8 cellular contexts compared by ENCODE assay signal in the genomic region with DNA sequence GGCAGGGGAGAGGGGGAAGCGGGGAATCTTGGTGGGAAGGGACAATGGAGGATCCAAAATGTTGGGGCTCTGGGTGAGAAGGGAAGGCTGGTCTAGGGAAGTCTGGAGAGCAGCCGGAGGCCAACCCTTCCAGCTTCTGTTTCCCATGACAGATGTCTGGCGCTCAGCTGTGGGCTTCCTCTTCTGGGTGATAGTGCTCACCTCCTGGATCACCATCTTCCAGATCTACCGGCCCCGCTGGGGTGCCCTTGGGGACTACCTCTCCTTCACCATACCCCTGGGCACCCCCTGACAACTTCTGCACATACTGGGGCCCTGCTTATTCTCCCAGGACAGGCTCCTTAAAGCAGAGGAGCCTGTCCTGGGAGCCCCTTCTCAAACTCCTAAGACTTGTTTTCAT. TPM values are rescaled to one million over a fixed set of nuclear protein-coding genes. Genes with fewer than 3 reads are reported as not detected.
DNase-seq lines count a peak whose midpoint lies in the region; ATAC-seq and TF ChIP-seq lines count a peak whose summit lies in the region.

No MANE protein-coding gene starts in this region.

- H3K79me2 ChIP-seq in Loucy (ENCODE audit: insufficient read depth, low read length): peaks cover 22% of the 10 kb centered on the region

- peaks cover 32 to 63% (median 51%) of the 10 kb centered on the region in 4 donors for H3K4me1 Mint-ChIP-seq in CD4-positive, alpha-beta memory T cell
- H3K4me1 Mint-ChIP-seq in neural crest cell: peaks cover 47% of the 10 kb centered on the region

- H3K9me2 ChIP-seq in Loucy (replicated peaks; ENCODE audit: low read depth, low read length): no peaks in the 10 kb centered on the region

- no peaks in the 10 kb centered on the region for H4K20me1 ChIP-seq in Loucy (ENCODE audit: insufficient read depth, low read length, poor library complexity, severe bottlenecking)

- H3K9me3 ChIP-seq in CD4-positive, alpha-beta memory T cell (ENCODE audit: control insufficient read depth in 1 of 2, low read length in 2 of 2): no peaks in the 10 kb centered on the region
- no peaks in the 10 kb centered on the region for H3K9me3 ChIP-seq in Loucy (ENCODE audit: insufficient read depth, low read depth, low read length)

- CTCF ChIA-PET in CD4-positive, alpha-beta memory T cell (lab: Charles Lee; ENCODE audit: partially characterized antibody): no interaction called here

- H3F3A ChIP-seq in Loucy (ENCODE audit: low read depth): no peaks in the 10 kb centered on the region

- TF ChIP-seq CTCF in Loucy (conservative IDR thresholded peaks at IDR 0.05; ENCODE audit: low read length): no peak
- TF ChIP-seq CTCF in coronary artery (IDR thresholded peaks at IDR 0.05): no peak
- no peak for TF ChIP-seq CTCF in neural crest cell (conservative IDR thresholded peaks at IDR 0.05)

- peak overlapping the region; percentile 95 to 99 (median 98) for H3K4me3 Mint-ChIP-seq in CD4-positive, alpha-beta memory T cell
- H3K4me3 Mint-ChIP-seq in neural crest cell: peak overlapping the region; percentile 97

- no peak overlapping the region for H2AFZ ChIP-seq in Loucy (ENCODE audit: low read length)

- H3K4me1 ChIP-seq in CD4-positive, alpha-beta memory T cell (ENCODE audit: insufficient read depth, low read length): peaks cover 60% of the 10 kb centered on the region
- H3K4me1 ChIP-seq in Loucy (ENCODE audit: insufficient read depth, low read length, poor library complexity, severe bottlenecking): peaks cover 30% of the 10 kb centered on the region

- no peaks in the 10 kb centered on the region for H3K36me3 ChIP-seq in CD4-positive, alpha-beta memory T cell (ENCODE audit: insufficient read depth, low read length)
- H3K36me3 ChIP-seq in Loucy (ENCODE audit: insufficient read depth, low read length): no peaks in the 10 kb centered on the region

- H3K27me3 Mint-ChIP-seq in CD4-positive, alpha-beta memory T cell: no peaks in the 10 kb centered on the region
- no peaks in the 10 kb centered on the region for H3K27me3 Mint-ChIP-seq in neural crest cell (ENCODE audit: low read depth)

- peak overlapping the region; percentile 93 for H3K4me2 ChIP-seq in Loucy (ENCODE audit: low read depth, low read length, poor library complexity, severe bottlenecking)

- H3K9ac ChIP-seq in Loucy (ENCODE audit: low read depth, low read length, poor library complexity, severe bottlenecking): peak overlapping the region; percentile 86

- H3K4me3 ChIP-seq in CD4-positive, alpha-beta memory T cell (ENCODE audit: low read length in 2 of 2): no peak overlapping the region
- H3K4me3 ChIP-seq in Loucy (ENCODE audit: low read length, poor library complexity, severe bottlenecking) (peak overlapping the region; percentile 85), coronary artery (peak overlapping the region; percentile 87)

- peak overlapping the region in 4 of 7 donors; percentile 46 to 99 (median 87) for H3K27ac Mint-ChIP-seq in CD4-positive, alpha-beta memory T cell
- peak overlapping the region; percentile 100 for H3K27ac Mint-ChIP-seq in neural crest cell (ENCODE audit: unreplicated experiment)

- peaks cover 5 to 30% of the 10 kb centered on the region in 2 donors for H3K36me3 Mint-ChIP-seq in CD4-positive, alpha-beta memory T cell
- H3K36me3 Mint-ChIP-seq in neural crest cell (ENCODE audit: low read depth): peaks cover 2% of the 10 kb centered on the region

- H3K27me3 ChIP-seq in CD4-positive, alpha-beta memory T cell (ENCODE audit: insufficient read depth, low read length): no peaks in the 10 kb centered on the region
- no peaks in the 10 kb centered on the region for H3K27me3 ChIP-seq in Loucy (ENCODE audit: insufficient read depth, low read length, poor library complexity, severe bottlenecking)

- POLR2A ChIA-PET in CD4-positive, alpha-beta memory T cell (lab: Charles Lee; ENCODE audit: partially characterized antibody): interaction anchor here (2.9 to 3.5 kb wide), 3 partner anchors 10 to 98 kb away, joined by 8 to 23 read pairs (median 11); partner anchors contain the start of genes COX6B1, HSPB6 and PROSER3

- intact Hi-C loops in CD4-positive, alpha-beta memory T cell (cut with micrococcal nuclease): loop anchor here (5.0 to 10.0 kb wide), 3 partner anchors 974 to 1628 kb away; partner anchors contain the start of genes SCGB2B2, ZNF302, ZNF527 and ZNF599

- no peaks in the 10 kb centered on the region for H3K9me3 Mint-ChIP-seq in CD4-positive, alpha-beta memory T cell
- H3K9me3 Mint-ChIP-seq in neural crest cell: no peaks in the 10 kb centered on the region

- no peak for DNase-seq in CD4-positive, alpha-beta memory T cell
- DNase-seq in coronary artery (ENCODE audit: low spot score) (no peak), neural crest cell (ENCODE audit: low read depth, low spot score) (no peak), AG08396 (ENCODE audit: low spot score) (no peak)

- ATAC-seq in GM21381 (IDR thresholded peaks at IDR 0.05; ENCODE audit: unreplicated experiment) (no peak), HG03521 (IDR thresholded peaks at IDR 0.05; ENCODE audit: unreplicated experiment) (no peak), GM19452 (IDR thresholded peaks at IDR 0.05; ENCODE audit: unreplicated experiment) (no peak)

- H3K27ac ChIP-seq in CD4-positive, alpha-beta memory T cell (ENCODE audit: low read depth, low read length): peak overlapping the region; percentile 99
- peak overlapping the region in 1 of 2 donors; percentile 5 for H3K27ac ChIP-seq in coronary artery

RNA-seq across cellular contexts. Expression of gene PSENEN, which starts 1.1 kb away (rescaled TPM):
- total RNA-seq in CD4-positive, alpha-beta memory T cell: 10 to 100 TPM; 27.2 TPM
- 10 to 100 TPM; 84.6 to 89.9 TPM for polyA plus RNA-seq in CD4-positive, alpha-beta memory T cell
- total RNA-seq in neural crest cell: 67.3 and 69.2 TPM in 2 replicates

RNA-seq across cellular contexts. Expression of gene U2AF1L4, which starts 1.3 kb away (rescaled TPM):
- total RNA-seq in CD4-positive, alpha-beta memory T cell: 10 to 100 TPM; 60.5 to 65.2 TPM
- polyA plus RNA-seq in CD4-positive, alpha-beta memory T cell: 10 to 100 TPM; 48.7 to 50.9 TPM
- total RNA-seq in neural crest cell: 19.4 and 21.6 TPM in 2 replicates

RNA-seq across cellular contexts. Expression of gene LIN37, which starts 1.8 kb away (rescaled TPM):
- total RNA-seq in CD4-positive, alpha-beta memory T cell: 10 to 100 TPM; 26.3 to 29.4 TPM
- polyA plus RNA-seq in CD4-positive, alpha-beta memory T cell: 10 to 100 TPM in 1 of 2 donors, 1 to 10 TPM in 1; 8.3 to 13.3 TPM
- 7.5 and 12.5 TPM in 2 replicates for total RNA-seq in neural crest cell

RNA-seq across cellular contexts. Expression of gene IGFLR1, which starts 4.3 kb away (rescaled TPM):
- 100 to 1,000 TPM; 119 to 124 TPM for total RNA-seq in CD4-positive, alpha-beta memory T cell
- 10 to 100 TPM; 93.9 to 99.5 TPM for polyA plus RNA-seq in CD4-positive, alpha-beta memory T cell
- 4.2 and 6.3 TPM in 2 replicates for total RNA-seq in neural crest cell

RNA-seq across cellular contexts. Expression of gene HSPB6, which starts 10.3 kb away (rescaled TPM):
- total RNA-seq in CD4-positive, alpha-beta memory T cell: not detected
- polyA plus RNA-seq in CD4-positive, alpha-beta memory T cell: not detected
- 0.37 and 0.64 TPM in 2 replicates for total RNA-seq in neural crest cell

Comparison
In these comparisons a context has a peak if more than half of its experiments do, and no peak if none do; other contexts are left out.
1. H3K4me3 ChIP-seq: peak in Loucy (single experiment) and coronary artery (single experiment); none in CD4-positive, alpha-beta memory T cell (0 of 2).